ENCODE assay signal across 21 cellular contexts in genomic region chr9:16670791-16671190, GRCh38.
"Had no signal": no experiment of that assay in that cellular context is flagged by ENCODE, and none has a peak within 500 bp of the region (broad histone marks: within the 10 kb centered on the region; RNA-seq: fewer than 3 reads in every experiment).

No MANE protein-coding gene starts in this region.

- FAIRE-seq: colon had no signal

- H3K9me3 ChIP-seq: gastroesophageal sphincter, heart right ventricle, neutrophil, right atrium auricular region, tibial artery, uterus had no signal

- H3K9me3 Mint-ChIP-seq: activated CD4-positive, alpha-beta T cell treated with anti-CD3 and anti-CD28 coated beads, Interleukin-2, amount 10 ng/mL, durations not matched to agents 24 days and 14 days; activated naive CD8-positive, alpha-beta T cell treated with anti-CD3 and anti-CD28 coated beads, Interleukin-2, amount 10 ng/mL, durations not matched to agents 7 days and 5 days; endodermal cell; natural killer cell had no signal

- H3K4me3 ChIP-seq: gastroesophageal sphincter, heart right ventricle, right atrium auricular region, skin epidermis, tibial artery, uterus had no signal

- H3K9ac ChIP-seq: parathyroid adenoma had no signal

- H3K27ac Mint-ChIP-seq: activated CD4-positive, alpha-beta T cell treated with anti-CD3 and anti-CD28 coated beads, Interleukin-2, amount 10 ng/mL, durations not matched to agents 24 days and 14 days; activated CD8-positive, alpha-beta T cell treated with anti-CD3 and anti-CD28 coated beads for 36 hours; activated naive CD8-positive, alpha-beta T cell treated with anti-CD3 and anti-CD28 coated beads, Interleukin-2, amount 10 ng/mL, durations not matched to agents 7 days and 5 days; activated T-helper 17 cell treated with anti-CD3 and anti-CD28 coated beads, Interleukin-2, amount 50 U/mL, for 72 hours; endodermal cell; natural killer cell had no signal

- H3K79me2 ChIP-seq: parathyroid adenoma had no signal

- H3K4me3 Mint-ChIP-seq: activated CD4-positive, alpha-beta T cell treated with anti-CD3 and anti-CD28 coated beads, Interleukin-2, amount 10 ng/mL, durations not matched to agents 24 days and 14 days; activated CD8-positive, alpha-beta T cell treated with anti-CD3 and anti-CD28 coated beads for 36 hours; activated naive CD8-positive, alpha-beta T cell treated with anti-CD3 and anti-CD28 coated beads, Interleukin-2, amount 10 ng/mL, durations not matched to agents 7 days and 5 days; activated T-helper 17 cell treated with anti-CD3 and anti-CD28 coated beads, Interleukin-2, amount 50 U/mL, for 72 hours; endodermal cell; natural killer cell had no signal

- H3K27ac ChIP-seq: gastroesophageal sphincter, heart right ventricle, neutrophil, parathyroid adenoma, right atrium auricular region, tibial artery, uterus had no signal

- DNase-seq: activated CD4-positive, alpha-beta T cell treated with anti-CD3 and anti-CD28 coated beads, Interleukin-2, amount 10 ng/mL, durations not matched to agents 24 days and 14 days; activated CD8-positive, alpha-beta T cell treated with anti-CD3 and anti-CD28 coated beads for 36 hours; activated naive CD4-positive, alpha-beta T cell; activated naive CD8-positive, alpha-beta T cell treated with anti-CD3 and anti-CD28 coated beads, Interleukin-2, amount 10 ng/mL, durations not matched to agents 7 days and 5 days; activated T-cell treated with anti-CD3 and anti-CD28 coated beads, Interleukin-2, amount 50 U/mL, for 1 hour; central memory CD4-positive, alpha-beta T cell; endodermal cell; heart right ventricle; natural killer cell; stimulated activated naive CD8-positive, alpha-beta T cell treated with anti-CD3 and anti-CD28 coated beads, Interleukin-15, Interleukin-2, amounts not matched to agents 100 U/mL and 50 U/mL, for 24 hours; substantia nigra; tibial artery; uterus had no signal

- H3K36me3 Mint-ChIP-seq: activated naive CD8-positive, alpha-beta T cell treated with anti-CD3 and anti-CD28 coated beads, Interleukin-2, amount 10 ng/mL, durations not matched to agents 7 days and 5 days; natural killer cell had no signal

- H3K27me3 Mint-ChIP-seq: activated CD4-positive, alpha-beta T cell treated with anti-CD3 and anti-CD28 coated beads, Interleukin-2, amount 10 ng/mL, durations not matched to agents 24 days and 14 days; activated CD8-positive, alpha-beta T cell treated with anti-CD3 and anti-CD28 coated beads for 36 hours; activated naive CD8-positive, alpha-beta T cell treated with anti-CD3 and anti-CD28 coated beads, Interleukin-2, amount 10 ng/mL, durations not matched to agents 7 days and 5 days; activated T-helper 17 cell treated with anti-CD3 and anti-CD28 coated beads, Interleukin-2, amount 50 U/mL, for 72 hours had no signal

- H3K4me1 ChIP-seq: heart right ventricle, parathyroid adenoma, right atrium auricular region, tibial artery, uterus had no signal

- H3K27me3 ChIP-seq: brain microvascular endothelial cell, gastroesophageal sphincter, heart right ventricle, neutrophil, right atrium auricular region, tibial artery, uterus had no signal

- H3K4me1 Mint-ChIP-seq: activated CD4-positive, alpha-beta T cell treated with anti-CD3 and anti-CD28 coated beads, Interleukin-2, amount 10 ng/mL, durations not matched to agents 24 days and 14 days; activated naive CD8-positive, alpha-beta T cell treated with anti-CD3 and anti-CD28 coated beads, Interleukin-2, amount 10 ng/mL, durations not matched to agents 7 days and 5 days; activated T-helper 17 cell treated with anti-CD3 and anti-CD28 coated beads, Interleukin-2, amount 50 U/mL, for 72 hours had no signal

- H3K36me3 ChIP-seq: brain microvascular endothelial cell, gastroesophageal sphincter, heart right ventricle, neutrophil, right atrium auricular region, tibial artery, uterus had no signal

- ATAC-seq: activated CD8-positive, alpha-beta T cell treated with anti-CD3 and anti-CD28 coated beads for 36 hours; activated T-helper 17 cell treated with anti-CD3 and anti-CD28 coated beads, Interleukin-2, amount 50 U/mL, for 72 hours; gastroesophageal sphincter; heart right ventricle; natural killer cell; stimulated activated naive CD8-positive, alpha-beta T cell treated with anti-CD3 and anti-CD28 coated beads, Interleukin-15, Interleukin-2, amounts not matched to agents 100 U/mL and 50 U/mL, for 24 hours had no signal

- H2AFZ ChIP-seq: parathyroid adenoma had no signal
